In genomic region chr1:46466477-46467182, GRCh38 we compare ENCODE assay signal across 9 cellular contexts. TPM values are rescaled to one million over a fixed set of nuclear protein-coding genes. Genes with fewer than 3 reads are reported as not detected.
DNase-seq lines count a peak whose midpoint lies in the region; TF ChIP-seq lines count a peak whose summit lies in the region.
"Had no signal": no experiment of that assay in that cellular context is flagged by ENCODE, and none has a peak within 500 bp of the region (broad histone marks: within the 10 kb centered on the region; RNA-seq: fewer than 3 reads in every experiment).

No MANE protein-coding gene starts in this region.

- TF ChIP-seq EP300 in transverse colon (IDR thresholded peaks at IDR 0.05; ENCODE audit: low read depth): no peak

- intact Hi-C loops in transverse colon (cut with DNase I; ENCODE audit: low total_unique reads): no loop called here

- TF ChIP-seq POLR2A in transverse colon (IDR thresholded peaks at IDR 0.05): no peak

- H3K36me3 ChIP-seq in GM06990 (ENCODE audit: control insufficient read depth, insufficient read depth, low read length): no peaks in the 10 kb centered on the region
- no peaks in the 10 kb centered on the region for H3K36me3 ChIP-seq in transverse colon

- H3K27me3 ChIP-seq in GM06990 (replicated peaks; ENCODE audit: control insufficient read depth, insufficient read depth, low read length): peaks cover 11% of the 10 kb centered on the region
- peaks cover 49% of the 10 kb centered on the region for H3K27me3 ChIP-seq in transverse colon

- no peak overlapping the region for H3K27ac ChIP-seq in transverse colon

- H3K4me3 ChIP-seq in GM06990 (replicated peaks; ENCODE audit: low read depth, low read length) (peak overlapping the region; percentile 51), choroid plexus epithelial cell (ENCODE audit: low read depth, low read length) (peak overlapping the region; percentile 54), transverse colon (peak overlapping the region; percentile 39 to 67 (median 54))

- DNase-seq in GM06990 (ENCODE audit: extremely low read depth, insufficient read length) (no peak), NCI-H774 (lab: John Stamatoyannopoulos, UW) (peak; percentile 42), choroid plexus epithelial cell (ENCODE audit: low read depth) (no peak), medulla oblongata (ENCODE audit: extremely low spot score) (peak; percentile 8), transverse colon (no peak), KG1 (lab: John Stamatoyannopoulos, UW) (no peak), NCI-H1417 (lab: John Stamatoyannopoulos, UW) (no peak)
- no peak for DNase-seq in activated CD4-positive, CD25-positive, alpha-beta regulatory T cell (lab: John Stamatoyannopoulos, UW)

- in situ Hi-C loops in transverse colon (cut with MboI; ENCODE audit: low pct_ligation_motif_present in 1 of 4, low pct_unique_long_range_greater_than_20kb in 1 of 4, low sequenced_read_pairs in 3 of 4): loop anchor here in 2 of 4 donors (25.0 kb wide), 1 partner anchor 271 kb away; no protein-coding TSS in a partner anchor

- peaks cover 5 to 11% (median 9%) of the 10 kb centered on the region in 4 donors for H3K4me1 ChIP-seq in transverse colon

- WGBS in transverse colon (ENCODE audit: low coverage in 1 of 2), 2 donors: 9% methylated on average over 28 of the region's 84 CpGs; no CpG with 5 or more reads in 1 of the 2 donors

- TF ChIP-seq CTCF in GM06990 (IDR thresholded peaks at IDR 0.05; ENCODE audit: insufficient read depth, low read length, poor library complexity, severe bottlenecking) (no peak), choroid plexus epithelial cell (conservative IDR thresholded peaks at IDR 0.05; ENCODE audit: low read depth, low read length) (no peak), transverse colon (IDR thresholded peaks at IDR 0.05) (no peak)

- no peaks in the 10 kb centered on the region for H3K9me3 ChIP-seq in transverse colon

RNA-seq across cellular contexts. Expression of gene DMBX1, which starts 23.0 kb away (rescaled TPM):
- total RNA-seq in transverse colon: not detected
- total RNA-seq: T-helper 1 cell treated with Interleukin-12 subunit alpha and Interleukin-12 subunit beta and Interleukin-4 antibody, amounts not matched to agents 30 ng/mL and 1 ng/mL, for 36 hours had no signal

Comparison
In these comparisons a context has a peak if more than half of its experiments do, and no peak if none do; other contexts are left out.
1. DNase-seq: peak in NCI-H774 (single experiment) and medulla oblongata (single experiment); none in GM06990 (single experiment), choroid plexus epithelial cell (single experiment), transverse colon (single experiment), activated CD4-positive, CD25-positive, alpha-beta regulatory T cell (0 of 4), KG1 (single experiment) and NCI-H1417 (0 of 3).
2. Peak in every context shown above with its lines, with median percentiles within 50 percentile points of each other: H3K4me3 ChIP-seq.